29 cellular contexts compared by ENCODE assay signal in genomic region chr1:29854700-29855276, GRCh38.
"Had no signal": no experiment of that assay in that cellular context is flagged by ENCODE, and none has a peak within 500 bp of the region (broad histone marks: within the 10 kb centered on the region; RNA-seq: fewer than 3 reads in every experiment).

No MANE protein-coding gene starts in this region.

- H3K36me3 ChIP-seq: left lung, tibial artery had no signal

- H3K36me3 Mint-ChIP-seq: activated CD8-positive, alpha-beta memory T cell treated with anti-CD3 and anti-CD28 coated beads, Interleukin-2, amount 10 ng/mL, durations not matched to agents 7 days and 5 days; activated naive CD4-positive, alpha-beta T cell treated with anti-CD3 and anti-CD28 coated beads, Interleukin-2, amount 50 U/mL, for 72 hours; brain; immature natural killer cell; mesothelial cell of epicardium; naive thymus-derived CD8-positive, alpha-beta T cell had no signal

- FAIRE-seq: endothelial cell of umbilical vein had no signal

- H3K4me3 ChIP-seq: hepatocyte, left lung, tibial artery had no signal

- H3K4me1 ChIP-seq: left lung, tibial artery had no signal

- H3K9me3 Mint-ChIP-seq: activated CD4-positive, alpha-beta T cell treated with anti-CD3 and anti-CD28 coated beads, Interleukin-2, amount 10 ng/mL, durations not matched to agents 24 days and 14 days; activated CD8-positive, alpha-beta T cell treated with anti-CD3 and anti-CD28 coated beads for 36 hours; activated naive CD4-positive, alpha-beta T cell treated with anti-CD3 and anti-CD28 coated beads, Interleukin-2, amount 50 U/mL, for 72 hours; mesothelial cell of epicardium; stimulated activated naive CD8-positive, alpha-beta T cell treated with anti-CD3 and anti-CD28 coated beads, Interleukin-15, Interleukin-2, amounts not matched to agents 100 ng/mL and 50 ng/mL, for 24 hours had no signal

- H3K27me3 ChIP-seq: hepatocyte had no signal

- H3K9me3 ChIP-seq: left lung, tibial artery had no signal

- H3K27ac Mint-ChIP-seq: activated CD4-positive, alpha-beta T cell treated with anti-CD3 and anti-CD28 coated beads, Interleukin-2, amount 10 ng/mL, durations not matched to agents 24 days and 14 days; activated CD8-positive, alpha-beta memory T cell treated with anti-CD3 and anti-CD28 coated beads, Interleukin-2, amount 10 ng/mL, durations not matched to agents 7 days and 5 days; activated CD8-positive, alpha-beta T cell treated with anti-CD3 and anti-CD28 coated beads for 36 hours; activated naive CD4-positive, alpha-beta T cell treated with anti-CD3 and anti-CD28 coated beads, Interleukin-2, amount 50 U/mL, for 72 hours; immature natural killer cell; mesothelial cell of epicardium; naive thymus-derived CD8-positive, alpha-beta T cell; stimulated activated naive CD8-positive, alpha-beta T cell treated with anti-CD3 and anti-CD28 coated beads, Interleukin-15, Interleukin-2, amounts not matched to agents 100 ng/mL and 50 ng/mL, for 24 hours had no signal

- H3K4me3 Mint-ChIP-seq: activated CD4-positive, alpha-beta T cell treated with anti-CD3 and anti-CD28 coated beads, Interleukin-2, amount 10 ng/mL, durations not matched to agents 24 days and 14 days; activated CD8-positive, alpha-beta memory T cell treated with anti-CD3 and anti-CD28 coated beads, Interleukin-2, amount 10 ng/mL, durations not matched to agents 7 days and 5 days; activated CD8-positive, alpha-beta T cell treated with anti-CD3 and anti-CD28 coated beads for 36 hours; brain; immature natural killer cell; mesothelial cell of epicardium; naive thymus-derived CD8-positive, alpha-beta T cell; stimulated activated naive CD8-positive, alpha-beta T cell treated with anti-CD3 and anti-CD28 coated beads, Interleukin-15, Interleukin-2, amounts not matched to agents 100 ng/mL and 50 ng/mL, for 24 hours had no signal

- DNase-seq: activated CD4-positive, alpha-beta T cell treated with anti-CD3 and anti-CD28 coated beads, Interleukin-2, amount 10 ng/mL, durations not matched to agents 24 days and 14 days; activated CD8-positive, alpha-beta memory T cell treated with anti-CD3 and anti-CD28 coated beads, Interleukin-2, amount 10 ng/mL, durations not matched to agents 7 days and 5 days; activated CD8-positive, alpha-beta T cell treated with anti-CD3 and anti-CD28 coated beads for 36 hours; activated gamma-delta T cell; activated T-cell treated with anti-CD3 and anti-CD28 coated beads for 4 hours; aorta; caudate nucleus; dermis blood vessel endothelial cell; effector memory CD4-positive, alpha-beta T cell; foreskin melanocyte; glutamatergic neuron; immature natural killer cell; kidney glomerular epithelial cell; left lung; naive thymus-derived CD8-positive, alpha-beta T cell; occipital lobe; posterior cingulate gyrus; stimulated activated CD4-positive, alpha-beta T cell treated with anti-CD3 and anti-CD28 coated beads, Interleukin-1b, Interleukin-23, amount 100 ng/mL, for 48 hours; substantia nigra had no signal

- H3K4me1 Mint-ChIP-seq: activated CD4-positive, alpha-beta T cell treated with anti-CD3 and anti-CD28 coated beads, Interleukin-2, amount 10 ng/mL, durations not matched to agents 24 days and 14 days; activated CD8-positive, alpha-beta memory T cell treated with anti-CD3 and anti-CD28 coated beads, Interleukin-2, amount 10 ng/mL, durations not matched to agents 7 days and 5 days; mesothelial cell of epicardium had no signal

- ATAC-seq: activated CD4-positive, CD25-positive, alpha-beta regulatory T cell treated with anti-CD3 and anti-CD28 coated beads, Interleukin-2, amount 50 U/mL, for 24 hours; activated CD8-positive, alpha-beta memory T cell treated with anti-CD3 and anti-CD28 coated beads, Interleukin-2, amount 10 ng/mL, durations not matched to agents 7 days and 5 days; activated CD8-positive, alpha-beta T cell treated with anti-CD3 and anti-CD28 coated beads for 36 hours; activated naive CD4-positive, alpha-beta T cell treated with anti-CD3 and anti-CD28 coated beads, Interleukin-2, amount 50 U/mL, for 72 hours; esophagus mucosa; left lung; naive thymus-derived CD8-positive, alpha-beta T cell had no signal

- H3K27ac ChIP-seq: hepatocyte, left lung, tibial artery, VCaP had no signal
